In the genomic region with DNA sequence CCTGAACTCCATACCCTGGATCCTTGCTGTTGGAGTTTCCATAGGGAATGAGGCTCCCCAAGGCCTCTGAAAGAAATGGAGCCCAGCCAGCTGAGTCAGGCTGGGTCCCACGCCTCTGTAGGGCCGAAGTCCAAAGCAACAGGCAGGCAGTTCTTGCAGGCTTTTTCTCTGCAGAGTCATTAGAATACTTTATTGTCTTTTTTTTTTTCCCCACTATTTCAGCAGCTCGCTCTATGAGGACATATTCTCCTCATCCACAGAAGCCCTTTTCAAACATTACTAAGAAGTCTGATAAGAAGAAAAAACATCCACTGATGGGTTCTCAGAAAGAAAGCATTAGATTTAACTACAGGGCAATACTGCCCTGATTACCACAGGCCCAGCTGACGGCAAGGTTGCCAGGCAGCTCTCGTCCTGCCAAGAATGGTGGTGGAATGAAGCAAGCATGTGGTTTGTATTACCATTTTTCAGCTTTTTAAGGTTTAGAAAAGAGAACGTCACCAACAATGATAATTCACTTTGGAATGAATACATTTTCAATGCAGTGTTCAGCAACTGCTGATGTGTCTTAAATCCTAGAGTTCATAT, we compare ENCODE assay signal across 1 cellular context.
A peak's percentile ranks its signal among the peaks of the same experiment; 100 is the strongest.
TF ChIP-seq lines count a peak whose summit lies in the region.

No MANE protein-coding gene starts in this region.

TF ChIP-seq in HepG2, 621 proteins besides CTCF, POLR2A, EP300 and RAD21 (continued from another document and continues in another):
- TF ChIP-seq, protein P1, sequence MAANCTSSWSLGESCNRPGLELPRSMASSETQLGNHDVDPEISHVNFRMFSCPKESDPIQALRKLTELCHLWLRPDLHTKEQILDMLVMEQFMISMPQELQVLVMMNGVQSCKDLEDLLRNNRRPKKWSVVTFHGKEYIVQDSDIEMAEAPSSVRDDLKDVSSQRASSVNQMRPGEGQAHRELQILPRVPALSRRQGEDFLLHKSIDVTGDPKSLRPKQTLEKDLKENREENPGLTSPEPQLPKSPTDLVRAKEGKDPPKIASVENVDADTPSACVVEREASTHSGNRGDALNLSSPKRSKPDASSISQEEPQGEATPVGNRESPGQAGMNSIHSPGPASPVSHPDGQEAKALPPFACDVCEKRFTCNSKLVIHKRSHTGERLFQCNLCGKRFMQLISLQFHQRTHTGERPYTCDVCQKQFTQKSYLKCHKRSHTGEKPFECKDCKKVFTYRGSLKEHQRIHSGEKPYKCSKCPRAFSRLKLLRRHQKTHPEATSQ (CRISPR knock-in tag; IDR thresholded peaks at IDR 0.05; ENCODE audit: borderline replicate concordance) = peak; percentile 34; the same call in 1 of the 2 replicates
- TF ChIP-seq ETS1 (CRISPR knock-in tag; IDR thresholded peaks at IDR 0.05) = no peak
- TF ChIP-seq TSC22D2 (CRISPR knock-in tag; IDR thresholded peaks at IDR 0.05; ENCODE audit: borderline replicate concordance) = no peak
- peak; percentile 53 for TF ChIP-seq YY1 (IDR thresholded peaks at IDR 0.05; ENCODE audit: insufficient read depth, insufficient replicate concordance, low read depth, low read length)
- TF ChIP-seq SALL2 (CRISPR knock-in tag; IDR thresholded peaks at IDR 0.05) = no peak
- TF ChIP-seq ZNF263 (CRISPR knock-in tag; IDR thresholded peaks at IDR 0.05) = no peak
- no peak for TF ChIP-seq PRDM4 (CRISPR knock-in tag; IDR thresholded peaks at IDR 0.05; ENCODE audit: borderline replicate concordance)
- 0 out of 2 replicates have a peak, but pooled peaks have one; percentile 34 for TF ChIP-seq MEF2D (CRISPR knock-in tag; IDR thresholded peaks at IDR 0.05)
- TF ChIP-seq SOX5 (CRISPR knock-in tag; IDR thresholded peaks at IDR 0.05; ENCODE audit: borderline replicate concordance) = peak; percentile 56; the same call in 1 of the 2 replicates
- TF ChIP-seq ZFY (CRISPR knock-in tag; IDR thresholded peaks at IDR 0.05) = peak; percentile 49
- peak; percentile 44; the same call in 1 of the 2 replicates for TF ChIP-seq ZNF614 (CRISPR knock-in tag; IDR thresholded peaks at IDR 0.05; ENCODE audit: borderline replicate concordance)
- 0 out of 2 replicates have a peak, but pooled peaks have one; percentile 26 for TF ChIP-seq REPIN1 (CRISPR knock-in tag; IDR thresholded peaks at IDR 0.05; ENCODE audit: borderline replicate concordance, low read depth)
- TF ChIP-seq, protein P2, sequence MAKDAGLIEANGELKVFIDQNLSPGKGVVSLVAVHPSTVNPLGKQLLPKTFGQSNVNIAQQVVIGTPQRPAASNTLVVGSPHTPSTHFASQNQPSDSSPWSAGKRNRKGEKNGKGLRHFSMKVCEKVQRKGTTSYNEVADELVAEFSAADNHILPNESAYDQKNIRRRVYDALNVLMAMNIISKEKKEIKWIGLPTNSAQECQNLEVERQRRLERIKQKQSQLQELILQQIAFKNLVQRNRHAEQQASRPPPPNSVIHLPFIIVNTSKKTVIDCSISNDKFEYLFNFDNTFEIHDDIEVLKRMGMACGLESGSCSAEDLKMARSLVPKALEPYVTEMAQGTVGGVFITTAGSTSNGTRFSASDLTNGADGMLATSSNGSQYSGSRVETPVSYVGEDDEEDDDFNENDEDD (CRISPR knock-in tag; IDR thresholded peaks at IDR 0.05; ENCODE audit: borderline replicate concordance) = no peak
- 0 out of 2 replicates have a peak, but pooled peaks have one; percentile 51 for TF ChIP-seq ZNF124 (CRISPR knock-in tag; IDR thresholded peaks at IDR 0.05)
- no peak for TF ChIP-seq ETV6 (CRISPR knock-in tag; conservative IDR thresholded peaks at IDR 0.05)
- TF ChIP-seq, protein P3, sequence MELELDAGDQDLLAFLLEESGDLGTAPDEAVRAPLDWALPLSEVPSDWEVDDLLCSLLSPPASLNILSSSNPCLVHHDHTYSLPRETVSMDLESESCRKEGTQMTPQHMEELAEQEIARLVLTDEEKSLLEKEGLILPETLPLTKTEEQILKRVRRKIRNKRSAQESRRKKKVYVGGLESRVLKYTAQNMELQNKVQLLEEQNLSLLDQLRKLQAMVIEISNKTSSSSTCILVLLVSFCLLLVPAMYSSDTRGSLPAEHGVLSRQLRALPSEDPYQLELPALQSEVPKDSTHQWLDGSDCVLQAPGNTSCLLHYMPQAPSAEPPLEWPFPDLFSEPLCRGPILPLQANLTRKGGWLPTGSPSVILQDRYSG (CRISPR knock-in tag; IDR thresholded peaks at IDR 0.05) = no peak
- peak; percentile 78 for TF ChIP-seq ZGPAT (CRISPR knock-in tag; IDR thresholded peaks at IDR 0.05)
- no peak for TF ChIP-seq KDM5A (IDR thresholded peaks at IDR 0.05; ENCODE audit: borderline replicate concordance, low read length)
- TF ChIP-seq, protein P4, sequence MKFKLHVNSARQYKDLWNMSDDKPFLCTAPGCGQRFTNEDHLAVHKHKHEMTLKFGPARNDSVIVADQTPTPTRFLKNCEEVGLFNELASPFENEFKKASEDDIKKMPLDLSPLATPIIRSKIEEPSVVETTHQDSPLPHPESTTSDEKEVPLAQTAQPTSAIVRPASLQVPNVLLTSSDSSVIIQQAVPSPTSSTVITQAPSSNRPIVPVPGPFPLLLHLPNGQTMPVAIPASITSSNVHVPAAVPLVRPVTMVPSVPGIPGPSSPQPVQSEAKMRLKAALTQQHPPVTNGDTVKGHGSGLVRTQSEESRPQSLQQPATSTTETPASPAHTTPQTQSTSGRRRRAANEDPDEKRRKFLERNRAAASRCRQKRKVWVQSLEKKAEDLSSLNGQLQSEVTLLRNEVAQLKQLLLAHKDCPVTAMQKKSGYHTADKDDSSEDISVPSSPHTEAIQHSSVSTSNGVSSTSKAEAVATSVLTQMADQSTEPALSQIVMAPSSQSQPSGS (CRISPR knock-in tag; IDR thresholded peaks at IDR 0.05) = 0 out of 2 replicates have a peak, but pooled peaks have one; percentile 23
- 0 out of 2 replicates have a peak, but pooled peaks have one; percentile 60 for TF ChIP-seq CBX5 (CRISPR knock-in tag; IDR thresholded peaks at IDR 0.05; ENCODE audit: borderline replicate concordance)
- no peak for TF ChIP-seq SMARCE1 (IDR thresholded peaks at IDR 0.05; ENCODE audit: borderline replicate concordance)
- TF ChIP-seq, protein P5, sequence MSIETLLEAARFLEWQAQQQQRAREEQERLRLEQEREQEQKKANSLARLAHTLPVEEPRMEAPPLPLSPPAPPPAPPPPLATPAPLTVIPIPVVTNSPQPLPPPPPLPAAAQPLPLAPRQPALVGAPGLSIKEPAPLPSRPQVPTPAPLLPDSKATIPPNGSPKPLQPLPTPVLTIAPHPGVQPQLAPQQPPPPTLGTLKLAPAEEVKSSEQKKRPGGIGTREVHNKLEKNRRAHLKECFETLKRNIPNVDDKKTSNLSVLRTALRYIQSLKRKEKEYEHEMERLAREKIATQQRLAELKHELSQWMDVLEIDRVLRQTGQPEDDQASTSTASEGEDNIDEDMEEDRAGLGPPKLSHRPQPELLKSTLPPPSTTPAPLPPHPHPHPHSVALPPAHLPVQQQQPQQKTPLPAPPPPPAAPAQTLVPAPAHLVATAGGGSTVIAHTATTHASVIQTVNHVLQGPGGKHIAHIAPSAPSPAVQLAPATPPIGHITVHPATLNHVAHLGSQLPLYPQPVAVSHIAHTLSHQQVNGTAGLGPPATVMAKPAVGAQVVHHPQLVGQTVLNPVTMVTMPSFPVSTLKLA (IDR thresholded peaks at IDR 0.05) = no peak
- TF ChIP-seq NCOA2 (CRISPR knock-in tag; IDR thresholded peaks at IDR 0.05) = 0 out of 2 replicates have a peak, but pooled peaks have one; percentile 26
- TF ChIP-seq DNMT3B (CRISPR knock-in tag; conservative IDR thresholded peaks at IDR 0.05) = no peak
- no peak for TF ChIP-seq NFE2L1 (CRISPR knock-in tag; IDR thresholded peaks at IDR 0.05; ENCODE audit: borderline replicate concordance)
- TF ChIP-seq TEAD3 (CRISPR knock-in tag; optimal IDR thresholded peaks at IDR 0.05; ENCODE audit: borderline replicate concordance) = no peak
- TF ChIP-seq ZBTB20 (CRISPR knock-in tag; IDR thresholded peaks at IDR 0.05; ENCODE audit: borderline replicate concordance, low read depth) = peak; percentile 65; the same call in 1 of the 2 replicates
- TF ChIP-seq ZNF839 (CRISPR knock-in tag; IDR thresholded peaks at IDR 0.05; ENCODE audit: borderline replicate concordance) = no peak
- TF ChIP-seq ZNF280D (CRISPR knock-in tag; IDR thresholded peaks at IDR 0.05) = 0 out of 2 replicates have a peak, but pooled peaks have one; percentile 22
- TF ChIP-seq BRF2 (CRISPR knock-in tag; IDR thresholded peaks at IDR 0.05) = no peak
- TF ChIP-seq ZNF564 (CRISPR knock-in tag; IDR thresholded peaks at IDR 0.05) = peak; percentile 63; the same call in 1 of the 2 replicates
- TF ChIP-seq SMAD3 (CRISPR knock-in tag; IDR thresholded peaks at IDR 0.05) = peak; percentile 48; the same call in 1 of the 2 replicates
- TF ChIP-seq ZNF512B (CRISPR knock-in tag; IDR thresholded peaks at IDR 0.05; ENCODE audit: borderline replicate concordance) = no peak
- no peak for TF ChIP-seq ARNT2 (CRISPR knock-in tag; IDR thresholded peaks at IDR 0.05; ENCODE audit: low read depth)
